Comparison of ENCODE assay signal across 8 cellular contexts in genomic region chr2:9004338-9005204, GRCh38. TPM values are rescaled to one million over a fixed set of nuclear protein-coding genes. Genes with fewer than 3 reads are reported as not detected.
A peak's percentile ranks its signal among the peaks of the same experiment; 100 is the strongest.
DNase-seq lines count a peak whose midpoint lies in the region; ATAC-seq and TF ChIP-seq lines count a peak whose summit lies in the region.

No MANE protein-coding gene starts in this region.

- intact Hi-C loops in activated CD4-positive, alpha-beta T cell treated with anti-CD3 and anti-CD28 coated beads, Interleukin-2, amount 10 ng/mL, durations not matched to agents 24 days and 14 days (cut with micrococcal nuclease), result loop anchor here (5.0 kb wide), 1 partner anchor 167 kb away; the partner anchor contains the start of gene KIDINS220

- H3K27me3 ChIP-seq in rectal smooth muscle tissue (ENCODE audit: control insufficient read depth, insufficient read depth, low read length), result no peaks in the 10 kb centered on the region

- H3K4me3 Mint-ChIP-seq in activated CD4-positive, alpha-beta T cell treated with anti-CD3 and anti-CD28 coated beads, Interleukin-2, amount 10 ng/mL, durations not matched to agents 24 days and 14 days, result peak overlapping the region; percentile 76
- H3K4me3 Mint-ChIP-seq in T-helper 1 cell treated with Interleukin-12 subunit alpha and Interleukin-12 subunit beta and Interleukin-4 antibody, amounts not matched to agents 30 μg/mL and 1 μg/mL, for 36 hours, result peak overlapping the region; percentile 75

- peak overlapping the region; percentile 45 for H3K9ac ChIP-seq in rectal smooth muscle tissue (ENCODE audit: low read length)

- ATAC-seq in GM21515 (IDR thresholded peaks at IDR 0.05; ENCODE audit: unreplicated experiment), result no peak

- H3K4me1 ChIP-seq in rectal smooth muscle tissue (ENCODE audit: control insufficient read depth, insufficient read depth, low read length), result peaks cover 3% of the 10 kb centered on the region

- peaks cover 6% of the 10 kb centered on the region for H3K9me3 Mint-ChIP-seq in activated CD4-positive, alpha-beta T cell treated with anti-CD3 and anti-CD28 coated beads, Interleukin-2, amount 10 ng/mL, durations not matched to agents 24 days and 14 days
- H3K9me3 Mint-ChIP-seq in T-helper 1 cell treated with Interleukin-12 subunit alpha and Interleukin-12 subunit beta and Interleukin-4 antibody, amounts not matched to agents 30 μg/mL and 1 μg/mL, for 36 hours, result no peaks in the 10 kb centered on the region

- peaks cover 13% of the 10 kb centered on the region for H3K4me1 Mint-ChIP-seq in activated CD4-positive, alpha-beta T cell treated with anti-CD3 and anti-CD28 coated beads, Interleukin-2, amount 10 ng/mL, durations not matched to agents 24 days and 14 days
- peaks cover 11% of the 10 kb centered on the region for H3K4me1 Mint-ChIP-seq in T-helper 1 cell treated with Interleukin-12 subunit alpha and Interleukin-12 subunit beta and Interleukin-4 antibody, amounts not matched to agents 30 μg/mL and 1 μg/mL, for 36 hours (ENCODE audit: low read depth)

- TF ChIP-seq CTCF in fibroblast of pulmonary artery (IDR thresholded peaks at IDR 0.05; ENCODE audit: low read length, missing control alignments), result no peak

- peak; percentile 53 for DNase-seq in activated CD4-positive, alpha-beta T cell treated with anti-CD3 and anti-CD28 coated beads, Interleukin-2, amount 10 ng/mL, durations not matched to agents 24 days and 14 days
- DNase-seq in activated CD4-positive, alpha-beta T cell treated with anti-CD3 and anti-CD28 coated beads, Interleukin-2, amount 50 U/mL, for 48 hours, result no peak
- DNase-seq in fibroblast of pulmonary artery (ENCODE audit: low read depth), result no peak
- no peak for DNase-seq in activated CD8-positive, alpha-beta memory T cell treated with anti-CD3 and anti-CD28 coated beads, Interleukin-2, amount 50 U/mL, for 48 hours
- DNase-seq in putamen (ENCODE audit: low spot score), result no peak

- peak overlapping the region; percentile 56 for H3K27ac ChIP-seq in rectal smooth muscle tissue (ENCODE audit: low read depth, low read length)

- peak overlapping the region; percentile 58 for H3K27ac Mint-ChIP-seq in activated CD4-positive, alpha-beta T cell treated with anti-CD3 and anti-CD28 coated beads, Interleukin-2, amount 10 ng/mL, durations not matched to agents 24 days and 14 days
- H3K27ac Mint-ChIP-seq in T-helper 1 cell treated with Interleukin-12 subunit alpha and Interleukin-12 subunit beta and Interleukin-4 antibody, amounts not matched to agents 30 μg/mL and 1 μg/mL, for 36 hours, result no peak overlapping the region

- H3K27me3 Mint-ChIP-seq in activated CD4-positive, alpha-beta T cell treated with anti-CD3 and anti-CD28 coated beads, Interleukin-2, amount 10 ng/mL, durations not matched to agents 24 days and 14 days, result peaks cover 19% of the 10 kb centered on the region
- H3K27me3 Mint-ChIP-seq in T-helper 1 cell treated with Interleukin-12 subunit alpha and Interleukin-12 subunit beta and Interleukin-4 antibody, amounts not matched to agents 30 μg/mL and 1 μg/mL, for 36 hours (ENCODE audit: low read depth), result peaks cover 17% of the 10 kb centered on the region

- peak overlapping the region; percentile 73 for H3K4me3 ChIP-seq in fibroblast of pulmonary artery (replicated peaks; ENCODE audit: low read depth, low read length)
- H3K4me3 ChIP-seq in rectal smooth muscle tissue (ENCODE audit: low read length), result peak overlapping the region; percentile 73

- no peaks in the 10 kb centered on the region for H3K36me3 Mint-ChIP-seq in activated CD4-positive, alpha-beta T cell treated with anti-CD3 and anti-CD28 coated beads, Interleukin-2, amount 10 ng/mL, durations not matched to agents 24 days and 14 days (ENCODE audit: low read depth)
- peaks cover 3% of the 10 kb centered on the region for H3K36me3 Mint-ChIP-seq in T-helper 1 cell treated with Interleukin-12 subunit alpha and Interleukin-12 subunit beta and Interleukin-4 antibody, amounts not matched to agents 30 μg/mL and 1 μg/mL, for 36 hours (ENCODE audit: low read depth)

- no peaks in the 10 kb centered on the region for H3K36me3 ChIP-seq in rectal smooth muscle tissue (ENCODE audit: control insufficient read depth, insufficient read depth, low read length)

RNA-seq across cellular contexts. Expression of gene MBOAT2, which starts 1.1 kb away (rescaled TPM):
- total RNA-seq in activated CD4-positive, alpha-beta T cell treated with anti-CD3 and anti-CD28 coated beads, Interleukin-2, amount 10 ng/mL, durations not matched to agents 24 days and 14 days, result 5.0 and 5.3 TPM in 2 replicates
